Comparison of ENCODE assay signal across 1 cellular context in the genomic region with DNA sequence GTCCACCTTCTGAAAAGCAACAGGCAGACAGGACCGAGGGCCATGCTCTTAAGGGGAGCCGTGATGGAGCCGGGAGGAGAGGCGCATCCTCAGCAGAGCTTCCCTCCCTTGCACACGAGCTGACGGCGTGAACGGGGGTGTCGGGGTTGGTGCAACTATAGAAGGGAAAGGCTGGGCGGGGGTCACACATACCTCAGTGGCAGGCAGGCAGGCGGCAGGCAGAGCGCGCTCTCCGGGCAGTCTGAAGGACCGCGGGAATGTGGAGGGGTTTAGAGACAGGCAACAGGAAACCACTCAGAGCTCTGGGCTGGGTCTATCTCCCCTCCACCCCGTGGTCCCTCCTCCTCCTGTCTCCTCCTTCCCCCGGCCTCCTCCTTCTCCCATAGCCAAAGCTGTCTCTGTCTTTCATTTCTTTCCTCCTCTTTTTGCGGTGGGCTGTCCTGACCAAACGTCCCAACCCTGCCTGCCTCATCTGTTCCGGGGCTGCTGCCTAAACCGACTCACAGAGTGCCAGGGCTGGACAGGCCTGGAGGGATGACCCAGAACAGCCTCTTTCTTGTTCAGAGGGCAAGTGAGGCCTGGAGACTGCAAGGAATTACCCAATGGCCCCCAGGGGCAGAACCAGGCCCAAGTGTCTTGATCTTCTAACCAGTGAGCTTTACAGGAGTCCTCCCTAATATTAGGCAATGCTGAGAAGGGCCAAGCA.
TF ChIP-seq lines count a peak whose summit lies in the region.

A gene with protein sequence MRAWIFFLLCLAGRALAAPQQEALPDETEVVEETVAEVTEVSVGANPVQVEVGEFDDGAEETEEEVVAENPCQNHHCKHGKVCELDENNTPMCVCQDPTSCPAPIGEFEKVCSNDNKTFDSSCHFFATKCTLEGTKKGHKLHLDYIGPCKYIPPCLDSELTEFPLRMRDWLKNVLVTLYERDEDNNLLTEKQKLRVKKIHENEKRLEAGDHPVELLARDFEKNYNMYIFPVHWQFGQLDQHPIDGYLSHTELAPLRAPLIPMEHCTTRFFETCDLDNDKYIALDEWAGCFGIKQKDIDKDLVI (minus strand): TSS at position 243 of the 706 bp plus-strand sequence. CDS start 10,727 bp downstream, outside the sequence.

TF ChIP-seq in SK-N-SH, 30 proteins besides CTCF, POLR2A, EP300 and RAD21 (continued from another document):
- TF ChIP-seq, protein P1, sequence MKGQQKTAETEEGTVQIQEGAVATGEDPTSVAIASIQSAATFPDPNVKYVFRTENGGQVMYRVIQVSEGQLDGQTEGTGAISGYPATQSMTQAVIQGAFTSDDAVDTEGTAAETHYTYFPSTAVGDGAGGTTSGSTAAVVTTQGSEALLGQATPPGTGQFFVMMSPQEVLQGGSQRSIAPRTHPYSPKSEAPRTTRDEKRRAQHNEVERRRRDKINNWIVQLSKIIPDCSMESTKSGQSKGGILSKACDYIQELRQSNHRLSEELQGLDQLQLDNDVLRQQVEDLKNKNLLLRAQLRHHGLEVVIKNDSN (IDR thresholded peaks at IDR 0.05; ENCODE audit: borderline replicate concordance, low read depth) = no peak
- TF ChIP-seq, protein P2, sequence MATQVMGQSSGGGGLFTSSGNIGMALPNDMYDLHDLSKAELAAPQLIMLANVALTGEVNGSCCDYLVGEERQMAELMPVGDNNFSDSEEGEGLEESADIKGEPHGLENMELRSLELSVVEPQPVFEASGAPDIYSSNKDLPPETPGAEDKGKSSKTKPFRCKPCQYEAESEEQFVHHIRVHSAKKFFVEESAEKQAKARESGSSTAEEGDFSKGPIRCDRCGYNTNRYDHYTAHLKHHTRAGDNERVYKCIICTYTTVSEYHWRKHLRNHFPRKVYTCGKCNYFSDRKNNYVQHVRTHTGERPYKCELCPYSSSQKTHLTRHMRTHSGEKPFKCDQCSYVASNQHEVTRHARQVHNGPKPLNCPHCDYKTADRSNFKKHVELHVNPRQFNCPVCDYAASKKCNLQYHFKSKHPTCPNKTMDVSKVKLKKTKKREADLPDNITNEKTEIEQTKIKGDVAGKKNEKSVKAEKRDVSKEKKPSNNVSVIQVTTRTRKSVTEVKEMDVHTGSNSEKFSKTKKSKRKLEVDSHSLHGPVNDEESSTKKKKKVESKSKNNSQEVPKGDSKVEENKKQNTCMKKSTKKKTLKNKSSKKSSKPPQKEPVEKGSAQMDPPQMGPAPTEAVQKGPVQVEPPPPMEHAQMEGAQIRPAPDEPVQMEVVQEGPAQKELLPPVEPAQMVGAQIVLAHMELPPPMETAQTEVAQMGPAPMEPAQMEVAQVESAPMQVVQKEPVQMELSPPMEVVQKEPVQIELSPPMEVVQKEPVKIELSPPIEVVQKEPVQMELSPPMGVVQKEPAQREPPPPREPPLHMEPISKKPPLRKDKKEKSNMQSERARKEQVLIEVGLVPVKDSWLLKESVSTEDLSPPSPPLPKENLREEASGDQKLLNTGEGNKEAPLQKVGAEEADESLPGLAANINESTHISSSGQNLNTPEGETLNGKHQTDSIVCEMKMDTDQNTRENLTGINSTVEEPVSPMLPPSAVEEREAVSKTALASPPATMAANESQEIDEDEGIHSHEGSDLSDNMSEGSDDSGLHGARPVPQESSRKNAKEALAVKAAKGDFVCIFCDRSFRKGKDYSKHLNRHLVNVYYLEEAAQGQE (IDR thresholded peaks at IDR 0.05; ENCODE audit: low read depth, low read length) = peak; percentile 53; the same call in 1 of the 2 replicates
- 0 out of 2 replicates have a peak, but pooled peaks have one; percentile 8 for TF ChIP-seq SMC3 (IDR thresholded peaks at IDR 0.05; ENCODE audit: low read depth, low read length)
- TF ChIP-seq GABPA (IDR thresholded peaks at IDR 0.05; ENCODE audit: low read depth) = peak; percentile 34
- TF ChIP-seq JUND (IDR thresholded peaks at IDR 0.05) = no peak
- TF ChIP-seq FOXM1 (IDR thresholded peaks at IDR 0.05; ENCODE audit: low read depth) = no peak
- TF ChIP-seq TEAD4 (IDR thresholded peaks at IDR 0.05; ENCODE audit: borderline replicate concordance, insufficient read depth) = peak; percentile 42; the same call in 1 of the 2 replicates
- TF ChIP-seq, protein P3, sequence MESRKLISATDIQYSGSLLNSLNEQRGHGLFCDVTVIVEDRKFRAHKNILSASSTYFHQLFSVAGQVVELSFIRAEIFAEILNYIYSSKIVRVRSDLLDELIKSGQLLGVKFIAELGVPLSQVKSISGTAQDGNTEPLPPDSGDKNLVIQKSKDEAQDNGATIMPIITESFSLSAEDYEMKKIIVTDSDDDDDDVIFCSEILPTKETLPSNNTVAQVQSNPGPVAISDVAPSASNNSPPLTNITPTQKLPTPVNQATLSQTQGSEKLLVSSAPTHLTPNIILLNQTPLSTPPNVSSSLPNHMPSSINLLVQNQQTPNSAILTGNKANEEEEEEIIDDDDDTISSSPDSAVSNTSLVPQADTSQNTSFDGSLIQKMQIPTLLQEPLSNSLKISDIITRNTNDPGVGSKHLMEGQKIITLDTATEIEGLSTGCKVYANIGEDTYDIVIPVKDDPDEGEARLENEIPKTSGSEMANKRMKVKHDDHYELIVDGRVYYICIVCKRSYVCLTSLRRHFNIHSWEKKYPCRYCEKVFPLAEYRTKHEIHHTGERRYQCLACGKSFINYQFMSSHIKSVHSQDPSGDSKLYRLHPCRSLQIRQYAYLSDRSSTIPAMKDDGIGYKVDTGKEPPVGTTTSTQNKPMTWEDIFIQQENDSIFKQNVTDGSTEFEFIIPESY (IDR thresholded peaks at IDR 0.05; ENCODE audit: borderline replicate concordance, low read depth) = no peak
- no peak for TF ChIP-seq NFIC (IDR thresholded peaks at IDR 0.05; ENCODE audit: borderline replicate concordance)
- no peak for TF ChIP-seq YY1 (IDR thresholded peaks at IDR 0.05; ENCODE audit: low read depth)
- peak; percentile 84; the same call in 1 of the 2 replicates for TF ChIP-seq SIN3A (IDR thresholded peaks at IDR 0.05; ENCODE audit: borderline replicate concordance, low read depth, low read length)
- peak; percentile 39; the same call in 1 of the 2 replicates for TF ChIP-seq TCF12 (IDR thresholded peaks at IDR 0.05)
- peak; percentile 99 for TF ChIP-seq POLR2AphosphoS5 (IDR thresholded peaks at IDR 0.05; ENCODE audit: low read depth, low read length)
- TF ChIP-seq, protein P4, sequence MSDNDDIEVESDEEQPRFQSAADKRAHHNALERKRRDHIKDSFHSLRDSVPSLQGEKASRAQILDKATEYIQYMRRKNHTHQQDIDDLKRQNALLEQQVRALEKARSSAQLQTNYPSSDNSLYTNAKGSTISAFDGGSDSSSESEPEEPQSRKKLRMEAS (IDR thresholded peaks at IDR 0.05; ENCODE audit: low read depth) = peak; percentile 39; the same call in 1 of the 2 replicates
- no peak for TF ChIP-seq ELF1 (IDR thresholded peaks at IDR 0.05)
- no peak for TF ChIP-seq FOXJ3 (CRISPR knock-in tag; IDR thresholded peaks at IDR 0.05)
- TF ChIP-seq RXRA (IDR thresholded peaks at IDR 0.05; ENCODE audit: borderline replicate concordance, low read depth) = no peak
- no peak; the same call in 1 of the 2 replicates for TF ChIP-seq FOSL2 (IDR thresholded peaks at IDR 0.05; ENCODE audit: borderline replicate concordance, low read depth)
- TF ChIP-seq, protein P5, sequence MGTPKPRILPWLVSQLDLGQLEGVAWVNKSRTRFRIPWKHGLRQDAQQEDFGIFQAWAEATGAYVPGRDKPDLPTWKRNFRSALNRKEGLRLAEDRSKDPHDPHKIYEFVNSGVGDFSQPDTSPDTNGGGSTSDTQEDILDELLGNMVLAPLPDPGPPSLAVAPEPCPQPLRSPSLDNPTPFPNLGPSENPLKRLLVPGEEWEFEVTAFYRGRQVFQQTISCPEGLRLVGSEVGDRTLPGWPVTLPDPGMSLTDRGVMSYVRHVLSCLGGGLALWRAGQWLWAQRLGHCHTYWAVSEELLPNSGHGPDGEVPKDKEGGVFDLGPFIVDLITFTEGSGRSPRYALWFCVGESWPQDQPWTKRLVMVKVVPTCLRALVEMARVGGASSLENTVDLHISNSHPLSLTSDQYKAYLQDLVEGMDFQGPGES (IDR thresholded peaks at IDR 0.05; ENCODE audit: low read depth, low read length) = no peak
- no peak for TF ChIP-seq EZH2phosphoT487 (IDR thresholded peaks at IDR 0.05; ENCODE audit: borderline replicate concordance, low read depth)
- TF ChIP-seq, protein P6, sequence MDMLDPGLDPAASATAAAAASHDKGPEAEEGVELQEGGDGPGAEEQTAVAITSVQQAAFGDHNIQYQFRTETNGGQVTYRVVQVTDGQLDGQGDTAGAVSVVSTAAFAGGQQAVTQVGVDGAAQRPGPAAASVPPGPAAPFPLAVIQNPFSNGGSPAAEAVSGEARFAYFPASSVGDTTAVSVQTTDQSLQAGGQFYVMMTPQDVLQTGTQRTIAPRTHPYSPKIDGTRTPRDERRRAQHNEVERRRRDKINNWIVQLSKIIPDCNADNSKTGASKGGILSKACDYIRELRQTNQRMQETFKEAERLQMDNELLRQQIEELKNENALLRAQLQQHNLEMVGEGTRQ (IDR thresholded peaks at IDR 0.05; ENCODE audit: borderline replicate concordance, low read depth, low read length) = no peak
- TF ChIP-seq, protein P7, sequence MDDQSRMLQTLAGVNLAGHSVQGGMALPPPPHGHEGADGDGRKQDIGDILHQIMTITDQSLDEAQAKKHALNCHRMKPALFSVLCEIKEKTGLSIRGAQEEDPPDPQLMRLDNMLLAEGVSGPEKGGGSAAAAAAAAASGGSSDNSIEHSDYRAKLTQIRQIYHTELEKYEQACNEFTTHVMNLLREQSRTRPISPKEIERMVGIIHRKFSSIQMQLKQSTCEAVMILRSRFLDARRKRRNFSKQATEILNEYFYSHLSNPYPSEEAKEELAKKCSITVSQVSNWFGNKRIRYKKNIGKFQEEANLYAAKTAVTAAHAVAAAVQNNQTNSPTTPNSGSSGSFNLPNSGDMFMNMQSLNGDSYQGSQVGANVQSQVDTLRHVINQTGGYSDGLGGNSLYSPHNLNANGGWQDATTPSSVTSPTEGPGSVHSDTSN (IDR thresholded peaks at IDR 0.05) = peak; percentile 40
TF ChIP-seq in SK-N-SH: peak in this region for 11.
